8 cellular contexts compared by ENCODE assay signal in genomic region chrX:37905436-37906147, GRCh38. TPM values are rescaled to one million over a fixed set of nuclear protein-coding genes. Genes with fewer than 3 reads are reported as not detected.
DNase-seq lines count a peak whose midpoint lies in the region; ATAC-seq, FAIRE-seq and TF ChIP-seq lines count a peak whose summit lies in the region.

No MANE protein-coding gene starts in this region.

- no peaks in the 10 kb centered on the region for H3K27me3 ChIP-seq in right cardiac atrium (ENCODE audit: control insufficient read depth, insufficient read depth)
- H3K27me3 ChIP-seq in prostate gland (replicated peaks; ENCODE audit: insufficient read depth): no peaks in the 10 kb centered on the region

- H3K27ac ChIP-seq in A549 (peak overlapping the region; percentile 54 to 87), right cardiac atrium (ENCODE audit: low read length) (no peak overlapping the region), prostate gland (no peak overlapping the region)

- intact Hi-C loops in right cardiac atrium (cut with DNase I) (no loop called here), prostate gland (cut with DNase I) (no loop called here)

- TF ChIP-seq RAD21 in A549 (conservative IDR thresholded peaks at IDR 0.05 in 1 of 2, IDR thresholded peaks at IDR 0.05 in 1 of 2): peak; percentile 30 to 69; a peak in 4 of 5 replicates

- 0 out of 2 replicates have a peak, but pooled peaks cover 4% of the 10 kb centered on the region for H3K9me3 Mint-ChIP-seq in WTC11
- H3K9me3 Mint-ChIP-seq in stimulated activated effector memory CD8-positive, alpha-beta T cell treated with anti-CD3 and anti-CD28 coated beads, Interleukin-12 subunit alpha, Interleukin-12 subunit beta, amount 100 ng/mL, for 72 hours: no peaks in the 10 kb centered on the region

- no peaks in the 10 kb centered on the region for H3K36me3 Mint-ChIP-seq in WTC11
- H3K36me3 Mint-ChIP-seq in stimulated activated effector memory CD8-positive, alpha-beta T cell treated with anti-CD3 and anti-CD28 coated beads, Interleukin-12 subunit alpha, Interleukin-12 subunit beta, amount 100 ng/mL, for 72 hours: no peaks in the 10 kb centered on the region

- H3K27ac Mint-ChIP-seq in WTC11: no peak overlapping the region
- no peak overlapping the region for H3K27ac Mint-ChIP-seq in stimulated activated effector memory CD8-positive, alpha-beta T cell treated with anti-CD3 and anti-CD28 coated beads, Interleukin-12 subunit alpha, Interleukin-12 subunit beta, amount 100 ng/mL, for 72 hours

- TF ChIP-seq CTCF in A549 (IDR thresholded peaks at IDR 0.05) (peak; percentile 45), WTC11 (IDR thresholded peaks at IDR 0.05) (no peak), prostate gland (IDR thresholded peaks at IDR 0.05) (no peak)

- H3K4me3 ChIP-seq in A549: peak overlapping the region; percentile 36
- H3K4me3 ChIP-seq in right cardiac atrium (ENCODE audit: low read length): peak overlapping the region; percentile 26
- H3K4me3 ChIP-seq in prostate gland: no peak overlapping the region

- no peaks in the 10 kb centered on the region for H3K36me3 ChIP-seq in prostate gland

- 0% methylated on average over 10 of the region's 36 CpGs for WGBS in A549 (ENCODE audit: missing lambda C conversion rate)
- WGBS in right cardiac atrium: 6% methylated on average over 35 of the region's 36 CpGs
- 14% methylated on average over 9 of the region's 36 CpGs for WGBS in prostate gland

- DNase-seq in A549 (ENCODE audit: low read depth in 1 of 2, low spot score in 1 of 2): peak; percentile 10 to 45
- peak; percentile 46 for DNase-seq in HEK293T (ENCODE audit: extremely low spot score)
- peak; percentile 53 for DNase-seq in WTC11 (ENCODE audit: low spot score)
- peak in 2 of 3 donors; percentile 30 to 57 for DNase-seq in right cardiac atrium
- DNase-seq in stimulated activated effector memory CD8-positive, alpha-beta T cell treated with anti-CD3 and anti-CD28 coated beads, Interleukin-12 subunit alpha, Interleukin-12 subunit beta, amount 100 ng/mL, for 72 hours (ENCODE audit: low spot score in 2 of 2): peak; percentile 2 to 47
- DNase-seq in prostate gland (ENCODE audit: low spot score): no peak

- CTCF ChIA-PET in A549 (lab: Yijun Ruan, JAX): interaction anchor here (0.5 to 2.3 kb wide), 8 partner anchors 10 to 467 kb away, joined by 3 to 13 read pairs (median 3); partner anchors contain the start of gene RPGR
- CTCF ChIA-PET in HEK293T (lab: Yijun Ruan, JAX): interaction anchor here (0.8 kb wide), 1 partner anchor 62 kb away, joined by 3 read pairs; no protein-coding TSS in a partner anchor
- CTCF ChIA-PET in WTC11 (lab: Charles Lee): interaction anchor here (1.1 to 1.6 kb wide), 2 partner anchors 14 to 261 kb away, joined by 3 to 7 read pairs; no protein-coding TSS in a partner anchor

- H3K27me3 Mint-ChIP-seq in WTC11 (ENCODE audit: low read depth): peaks cover 15% of the 10 kb centered on the region; the same call in 1 of the 2 replicates

- no peak for TF ChIP-seq EP300 in A549 (IDR thresholded peaks at IDR 0.05)

- H3K4me1 ChIP-seq in A549 (peaks cover 23% of the 10 kb centered on the region), right cardiac atrium (ENCODE audit: control insufficient read depth, insufficient read depth, low read length) (no peaks in the 10 kb centered on the region), prostate gland (replicated peaks) (no peaks in the 10 kb centered on the region)

- ATAC-seq in A549: peak; percentile 93 to 96
- peak; percentile 93 for ATAC-seq in WTC11
- peak; percentile 31 to 63 for ATAC-seq in right cardiac atrium
- peak; percentile 60 for ATAC-seq in stimulated activated effector memory CD8-positive, alpha-beta T cell treated with anti-CD3 and anti-CD28 coated beads, Interleukin-12 subunit alpha, Interleukin-12 subunit beta, amount 100 ng/mL, for 72 hours
- ATAC-seq in GM21528 (IDR thresholded peaks at IDR 0.05; ENCODE audit: low FRiP score, unreplicated experiment): no peak
- no peak for ATAC-seq in GM18861 (IDR thresholded peaks at IDR 0.05; ENCODE audit: unreplicated experiment)

- no peaks in the 10 kb centered on the region for H3K9me3 ChIP-seq in A549
- H3K9me3 ChIP-seq in right cardiac atrium (ENCODE audit: control insufficient read depth, low read length): no peaks in the 10 kb centered on the region
- H3K9me3 ChIP-seq in prostate gland: no peaks in the 10 kb centered on the region

- FAIRE-seq in A549 (lab: Jason Lieb, UNC): no peak

- POLR2A ChIA-PET in A549 (lab: Yijun Ruan, JAX): no interaction called here
- POLR2A ChIA-PET in HEK293T (lab: Yijun Ruan, JAX): interaction anchor here (0.9 kb wide), 1 partner anchor 10 kb away, joined by 3 read pairs; no protein-coding TSS in a partner anchor
- POLR2A ChIA-PET in WTC11 (lab: Charles Lee): no interaction called here

- TF ChIP-seq POLR2A in A549 (IDR thresholded peaks at IDR 0.05; ENCODE audit: low read length): no peak
- no peak for TF ChIP-seq POLR2A in prostate gland (IDR thresholded peaks at IDR 0.05)

- 0 out of 2 replicates have a peak, but pooled peaks cover 2% of the 10 kb centered on the region for H3K4me1 Mint-ChIP-seq in WTC11
- peaks cover 6% of the 10 kb centered on the region for H3K4me1 Mint-ChIP-seq in stimulated activated effector memory CD8-positive, alpha-beta T cell treated with anti-CD3 and anti-CD28 coated beads, Interleukin-12 subunit alpha, Interleukin-12 subunit beta, amount 100 ng/mL, for 72 hours

- H3K4me3 Mint-ChIP-seq in WTC11: peak overlapping the region; percentile 82
- peak overlapping the region; percentile 35 for H3K4me3 Mint-ChIP-seq in stimulated activated effector memory CD8-positive, alpha-beta T cell treated with anti-CD3 and anti-CD28 coated beads, Interleukin-12 subunit alpha, Interleukin-12 subunit beta, amount 100 ng/mL, for 72 hours

- H3K4me2 ChIP-seq in A549: peak overlapping the region; percentile 73

TF ChIP-seq in A549, 52 proteins besides CTCF, POLR2A, EP300 and RAD21 (continues in another document):
- TF ChIP-seq JUN (IDR thresholded peaks at IDR 0.05): 0 out of 5 replicates have a peak, but pooled peaks of 1 of the 2 experiments have one; percentile 24
- TF ChIP-seq JUNB (IDR thresholded peaks at IDR 0.05): 0 out of 2 replicates have a peak, but pooled peaks have one; percentile 35
- 0 out of 2 replicates have a peak, but pooled peaks have one; percentile 24 for TF ChIP-seq MAX (IDR thresholded peaks at IDR 0.05)
- peak; percentile 46; the same call in 1 of the 2 replicates for TF ChIP-seq FOSL2 (IDR thresholded peaks at IDR 0.05)
- TF ChIP-seq FOSL2 (CRISPR knock-in tag; IDR thresholded peaks at IDR 0.05): peak; percentile 54

TF ChIP-seq in HEK293T, 16 proteins besides CTCF, POLR2A, EP300 and RAD21:
- no peak for TF ChIP-seq LEF1 (IDR thresholded peaks at IDR 0.05; ENCODE audit: borderline replicate concordance)
- no peak for TF ChIP-seq ELF4 (IDR thresholded peaks at IDR 0.05)
- TF ChIP-seq BHLHE40 (IDR thresholded peaks at IDR 0.05; ENCODE audit: borderline replicate concordance): no peak
- TF ChIP-seq CTBP1 (IDR thresholded peaks at IDR 0.05; ENCODE audit: borderline replicate concordance): no peak
- 0 out of 2 replicates have a peak, but pooled peaks have one; percentile 38 for TF ChIP-seq L3MBTL2 (conservative IDR thresholded peaks at IDR 0.05)

TF ChIP-seq in WTC11, 78 proteins besides CTCF, POLR2A, EP300 and RAD21:
- TF ChIP-seq PRDM15 (CRISPR knock-in tag; IDR thresholded peaks at IDR 0.05) (no peak), ZNF121 (CRISPR knock-in tag; IDR thresholded peaks at IDR 0.05) (peak; percentile 75; the same call in 1 of the 2 replicates), MXD4 (CRISPR knock-in tag; IDR thresholded peaks at IDR 0.05; ENCODE audit: borderline replicate concordance) (no peak)

RNA-seq across cellular contexts. Expression of gene DYNLT3, which starts 58.2 kb away (rescaled TPM):
- polyA plus RNA-seq in A549 (2011; rRNA removed): 23.2 and 26.8 TPM in 2 replicates
- polyA plus RNA-seq in A549 (2012; cell fraction: cytosol; rRNA removed): 3.9 and 4.6 TPM in 2 replicates
- 1.1 and 2.3 TPM in 2 replicates for polyA plus RNA-seq in A549 (2012; cell fraction: nucleus; rRNA removed)
- 22.8 to 27.3 TPM (median 27.1 TPM) in 3 replicates for polyA plus RNA-seq in A549 (2017; fragmentation: RNase III; extraction: RNeasy Plus Mini Kit Qiagen cat#74134 plus additional on column Dnase treatment)
- polyA minus RNA-seq in A549 (2011; rRNA and poly(A)+ RNA removed): 7.0 and 12.1 TPM in 2 replicates
- total RNA-seq in WTC11 (2021): 5.1 to 6.1 TPM (median 5.7 TPM) in 3 replicates
- total RNA-seq in right cardiac atrium: 10 to 100 TPM; 19.9 to 33.9 (median 22.7) TPM
- 20.5 TPM for polyA plus RNA-seq in right cardiac atrium
- 10 to 100 TPM; 15.2 to 25.7 TPM for total RNA-seq in prostate gland

Comparison
In these comparisons a context has a peak if more than half of its experiments do, and no peak if none do; other contexts are left out.
1. ATAC-seq: peak in A549 (2 of 2), WTC11 (single experiment), right cardiac atrium (2 of 2) and stimulated activated effector memory CD8-positive, alpha-beta T cell treated with anti-CD3 and anti-CD28 coated beads, Interleukin-12 subunit alpha, Interleukin-12 subunit beta, amount 100 ng/mL, for 72 hours (single experiment); none in GM21528 (single experiment) and GM18861 (single experiment).
2. H3K27ac ChIP-seq: peak in A549 (2 of 2); none in right cardiac atrium (single experiment) and prostate gland (0 of 2).
3. H3K4me3 ChIP-seq: peak in A549 (single experiment) and right cardiac atrium (single experiment); none in prostate gland (0 of 2).
4. Of the 8 proteins assayed by ChIP-seq in both WTC11 and A549: peak only in WTC11: none; only in A549: CTCF and MAX; in both: none; in neither: 5; mixed calls (peak in some experiments, not most) for 1.